Comparison of ENCODE assay signal across 20 cellular contexts in genomic region chr2:148907085-148907785, GRCh38. TPM values are rescaled to one million over a fixed set of nuclear protein-coding genes. Genes with fewer than 3 reads are reported as not detected.
A peak's percentile ranks its signal among the peaks of the same experiment; 100 is the strongest.
DNase-seq lines count a peak whose midpoint lies in the region; ATAC-seq and TF ChIP-seq lines count a peak whose summit lies in the region.
"Had no signal": no experiment of that assay in that cellular context is flagged by ENCODE, and none has a peak within 500 bp of the region (broad histone marks: within the 10 kb centered on the region; RNA-seq: fewer than 3 reads in every experiment).

No MANE protein-coding gene starts in this region.

- TF ChIP-seq POLR2A in erythroblast (IDR thresholded peaks at IDR 0.05; ENCODE audit: low read length): no peak

- peak; percentile 57 for ATAC-seq in HG03432 (IDR thresholded peaks at IDR 0.05; ENCODE audit: unreplicated experiment)
- no peak for ATAC-seq in HG03135 (IDR thresholded peaks at IDR 0.05; ENCODE audit: unreplicated experiment)
- ATAC-seq: Panc1, SK-N-SH treated with all-trans-retinoic acid at 6 μM for 48 hours had no signal

- WGBS in mesendoderm (ENCODE audit: extremely low coverage, insufficient coverage, low lambda C conversion rate): no CpG with 5 or more reads among the region's 5 CpGs

- H3K56ac ChIP-seq in mesendoderm (ENCODE audit: low read length): no peak overlapping the region

- no peaks in the 10 kb centered on the region for H3K4me1 Mint-ChIP-seq in immature natural killer cell

- H2BK120ac ChIP-seq in mesendoderm (ENCODE audit: low read depth, low read length): no peak overlapping the region

- peaks cover 6 to 12% (median 7%) of the 10 kb centered on the region in 3 donors for H3K27me3 Mint-ChIP-seq in immature natural killer cell (ENCODE audit: low read depth in 3 of 3)

- H3K4me2 ChIP-seq in mesendoderm (ENCODE audit: low read length): no peak overlapping the region

- H3K36me3 ChIP-seq in mesendoderm (ENCODE audit: control insufficient read depth, insufficient read depth, low read length): no peaks in the 10 kb centered on the region

- H2BK15ac ChIP-seq in mesendoderm (replicated peaks; ENCODE audit: low read depth): no peak overlapping the region

- no peak overlapping the region for H3K4me3 Mint-ChIP-seq in immature natural killer cell
- H3K4me3 Mint-ChIP-seq: HFFc6; T-helper 1 cell treated with Interleukin-12 subunit alpha and Interleukin-12 subunit beta and Interleukin-4 antibody, amounts not matched to agents 30 μg/mL and 1 μg/mL, for 36 hours had no signal

- no peaks in the 10 kb centered on the region for H3K36me3 Mint-ChIP-seq in immature natural killer cell

- H3K4ac ChIP-seq in mesendoderm (ENCODE audit: low read depth, low read length): no peak overlapping the region

- H3K9me3 Mint-ChIP-seq in immature natural killer cell: peaks cover 0 to 3% (median 0%) of the 10 kb centered on the region in 6 donors
- H3K9me3 Mint-ChIP-seq: HFFc6; T-helper 1 cell treated with Interleukin-12 subunit alpha and Interleukin-12 subunit beta and Interleukin-4 antibody, amounts not matched to agents 30 μg/mL and 1 μg/mL, for 36 hours had no signal

- peaks cover 8% of the 10 kb centered on the region for H3K79me1 ChIP-seq in mesendoderm (ENCODE audit: low read length)

- H3K4me3 ChIP-seq in GM12865 (ENCODE audit: low read depth, low read length): no peak overlapping the region
- no peak overlapping the region for H3K4me3 ChIP-seq in mesendoderm (ENCODE audit: low read length)

- H4K8ac ChIP-seq in mesendoderm (ENCODE audit: low read depth, low read length): no peak overlapping the region

- H3K27me3 ChIP-seq in mesendoderm (ENCODE audit: insufficient read depth, low read length, poor library complexity): no peaks in the 10 kb centered on the region

- no peak overlapping the region for H3K27ac Mint-ChIP-seq in immature natural killer cell
- H3K27ac Mint-ChIP-seq: HFFc6; T-helper 1 cell treated with Interleukin-12 subunit alpha and Interleukin-12 subunit beta and Interleukin-4 antibody, amounts not matched to agents 30 μg/mL and 1 μg/mL, for 36 hours had no signal

- no peak for TF ChIP-seq CTCF in GM12865 (IDR thresholded peaks at IDR 0.05; ENCODE audit: insufficient read depth, low read depth, low read length, missing control alignments)

- H3K18ac ChIP-seq in mesendoderm (ENCODE audit: low read length): no peak overlapping the region

- H2AK5ac ChIP-seq in mesendoderm (ENCODE audit: low read length): no peak overlapping the region

- no peak overlapping the region for H3K27ac ChIP-seq in mesendoderm (ENCODE audit: low read depth, low read length)

- DNase-seq in GM12865 (ENCODE audit: low read depth): peak; percentile 30
- peak; percentile 23 for DNase-seq in RPMI8226
- peak; percentile 57 for DNase-seq in mesendoderm
- no peak for DNase-seq in immature natural killer cell
- no peak for DNase-seq in erythroblast (lab: John Stamatoyannopoulos, UW)
- DNase-seq: C1 segment of cervical spinal cord, GOT3, HFFc6, IMR-90, MV-4-11, NCI-H1436, NCI-H2081 treated with DMSO at 0.1 percent for 48 hours, NCI-H226, NCI-H526, Right ventricle myocardium superior had no signal

- H3K79me2 ChIP-seq in mesendoderm (ENCODE audit: control insufficient read depth, insufficient read depth, low read length): no peaks in the 10 kb centered on the region

- no peaks in the 10 kb centered on the region for H3K4me1 ChIP-seq in mesendoderm (ENCODE audit: control insufficient read depth, low read depth, low read length)

- no peak overlapping the region for H3K9ac ChIP-seq in mesendoderm (ENCODE audit: low read length)

- H2BK5ac ChIP-seq in mesendoderm (ENCODE audit: low read length): no peak overlapping the region

- H3K23ac ChIP-seq in mesendoderm (ENCODE audit: low read length): no peak overlapping the region

- no peak overlapping the region for H4K5ac ChIP-seq in mesendoderm (ENCODE audit: low read length)

RNA-seq across cellular contexts. Expression of gene KIF5C, which starts 32.2 kb away (rescaled TPM):
- polyA plus RNA-seq in mesendoderm (2013, experiment 1 of 2): 42.1 TPM
- 44.9 TPM for polyA plus RNA-seq in mesendoderm (2013, experiment 2 of 2)
- 1 to 10 TPM in 1 of 3 donors, under 1 TPM in 1, not detected in 1; 0.20 to 1.1 TPM for polyA plus RNA-seq in immature natural killer cell

Comparison
In these comparisons a context has a peak if more than half of its experiments do, and no peak if none do; other contexts are left out.
1. DNase-seq: peak in GM12865 (single experiment), RPMI8226 (single experiment) and mesendoderm (single experiment); none in immature natural killer cell (0 of 3) and erythroblast (0 of 2).